1 cellular context compared by ENCODE assay signal in the genomic region with DNA sequence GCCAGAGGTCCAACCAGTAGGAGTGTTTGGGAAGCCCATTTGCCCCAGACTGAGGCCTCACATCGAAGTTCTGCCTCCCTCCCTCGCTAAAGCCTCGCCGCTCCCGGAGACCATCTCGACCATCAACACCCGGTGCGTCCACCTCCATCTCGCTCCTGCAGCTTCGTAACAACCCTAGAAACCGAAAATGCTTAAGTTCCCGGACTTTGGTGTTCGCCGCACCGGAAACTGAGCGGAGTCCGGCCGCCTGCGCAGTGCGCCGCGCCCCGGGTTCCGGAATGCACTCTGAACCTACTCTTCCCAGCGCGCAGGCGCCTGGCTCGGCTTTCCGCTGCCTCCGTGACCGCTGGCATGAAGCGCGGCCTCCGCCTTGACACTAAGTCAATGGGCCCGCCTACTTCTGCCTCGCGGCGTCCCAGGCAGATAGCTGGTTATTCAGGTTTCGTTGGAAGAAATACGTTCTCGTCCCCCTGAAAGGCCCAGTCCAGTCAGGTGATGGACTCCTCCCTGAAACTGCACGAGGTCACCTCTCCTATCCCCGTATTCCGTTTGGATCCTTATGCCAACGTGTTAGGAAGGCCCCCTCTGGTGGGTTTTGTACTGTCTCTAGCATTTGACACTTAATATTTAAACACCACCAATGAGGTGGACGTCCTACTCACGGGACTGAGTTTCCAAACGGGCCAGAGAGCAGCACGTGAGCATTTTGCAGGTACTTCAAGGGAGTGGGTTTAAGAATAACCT.
TF ChIP-seq lines count a peak whose summit lies in the region.

No MANE protein-coding gene starts in this region.

TF ChIP-seq in K562, 482 proteins besides CTCF, POLR2A, EP300 and RAD21 (continued from another document and continues in another):
- TF ChIP-seq, protein P1, sequence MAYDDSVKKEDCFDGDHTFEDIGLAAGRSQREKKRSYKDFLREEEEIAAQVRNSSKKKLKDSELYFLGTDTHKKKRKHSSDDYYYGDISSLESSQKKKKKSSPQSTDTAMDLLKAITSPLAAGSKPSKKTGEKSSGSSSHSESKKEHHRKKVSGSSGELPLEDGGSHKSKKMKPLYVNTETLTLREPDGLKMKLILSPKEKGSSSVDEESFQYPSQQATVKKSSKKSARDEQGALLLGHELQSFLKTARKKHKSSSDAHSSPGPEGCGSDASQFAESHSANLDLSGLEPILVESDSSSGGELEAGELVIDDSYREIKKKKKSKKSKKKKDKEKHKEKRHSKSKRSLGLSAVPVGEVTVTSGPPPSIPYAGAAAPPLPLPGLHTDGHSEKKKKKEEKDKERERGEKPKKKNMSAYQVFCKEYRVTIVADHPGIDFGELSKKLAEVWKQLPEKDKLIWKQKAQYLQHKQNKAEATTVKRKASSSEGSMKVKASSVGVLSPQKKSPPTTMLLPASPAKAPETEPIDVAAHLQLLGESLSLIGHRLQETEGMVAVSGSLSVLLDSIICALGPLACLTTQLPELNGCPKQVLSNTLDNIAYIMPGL (CRISPR knock-in tag; IDR thresholded peaks at IDR 0.05) = no peak
- TF ChIP-seq SAFB2 (IDR thresholded peaks at IDR 0.05; ENCODE audit: borderline replicate concordance, low read depth, low read length, severe bottlenecking) = no peak
- TF ChIP-seq ZNF217 (CRISPR knock-in tag; IDR thresholded peaks at IDR 0.05) = no peak
- TF ChIP-seq ESRRB (CRISPR knock-in tag; IDR thresholded peaks at IDR 0.05; ENCODE audit: borderline replicate concordance) = no peak
- peak; percentile 73 for TF ChIP-seq TAF1 (IDR thresholded peaks at IDR 0.05; ENCODE audit: control insufficient read depth, extremely low read depth, insufficient read depth, low read length, severe bottlenecking)
- TF ChIP-seq EZH2 (IDR thresholded peaks at IDR 0.05; ENCODE audit: borderline replicate concordance, low read depth, low read length) = no peak
- TF ChIP-seq, protein P2, sequence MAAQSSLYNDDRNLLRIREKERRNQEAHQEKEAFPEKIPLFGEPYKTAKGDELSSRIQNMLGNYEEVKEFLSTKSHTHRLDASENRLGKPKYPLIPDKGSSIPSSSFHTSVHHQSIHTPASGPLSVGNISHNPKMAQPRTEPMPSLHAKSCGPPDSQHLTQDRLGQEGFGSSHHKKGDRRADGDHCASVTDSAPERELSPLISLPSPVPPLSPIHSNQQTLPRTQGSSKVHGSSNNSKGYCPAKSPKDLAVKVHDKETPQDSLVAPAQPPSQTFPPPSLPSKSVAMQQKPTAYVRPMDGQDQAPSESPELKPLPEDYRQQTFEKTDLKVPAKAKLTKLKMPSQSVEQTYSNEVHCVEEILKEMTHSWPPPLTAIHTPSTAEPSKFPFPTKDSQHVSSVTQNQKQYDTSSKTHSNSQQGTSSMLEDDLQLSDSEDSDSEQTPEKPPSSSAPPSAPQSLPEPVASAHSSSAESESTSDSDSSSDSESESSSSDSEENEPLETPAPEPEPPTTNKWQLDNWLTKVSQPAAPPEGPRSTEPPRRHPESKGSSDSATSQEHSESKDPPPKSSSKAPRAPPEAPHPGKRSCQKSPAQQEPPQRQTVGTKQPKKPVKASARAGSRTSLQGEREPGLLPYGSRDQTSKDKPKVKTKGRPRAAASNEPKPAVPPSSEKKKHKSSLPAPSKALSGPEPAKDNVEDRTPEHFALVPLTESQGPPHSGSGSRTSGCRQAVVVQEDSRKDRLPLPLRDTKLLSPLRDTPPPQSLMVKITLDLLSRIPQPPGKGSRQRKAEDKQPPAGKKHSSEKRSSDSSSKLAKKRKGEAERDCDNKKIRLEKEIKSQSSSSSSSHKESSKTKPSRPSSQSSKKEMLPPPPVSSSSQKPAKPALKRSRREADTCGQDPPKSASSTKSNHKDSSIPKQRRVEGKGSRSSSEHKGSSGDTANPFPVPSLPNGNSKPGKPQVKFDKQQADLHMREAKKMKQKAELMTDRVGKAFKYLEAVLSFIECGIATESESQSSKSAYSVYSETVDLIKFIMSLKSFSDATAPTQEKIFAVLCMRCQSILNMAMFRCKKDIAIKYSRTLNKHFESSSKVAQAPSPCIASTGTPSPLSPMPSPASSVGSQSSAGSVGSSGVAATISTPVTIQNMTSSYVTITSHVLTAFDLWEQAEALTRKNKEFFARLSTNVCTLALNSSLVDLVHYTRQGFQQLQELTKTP (IDR thresholded peaks at IDR 0.05; ENCODE audit: low read depth in 1 of 2, partially characterized antibody in 2 of 2) = peak in 1 of 2 experiments; percentile 1
- TF ChIP-seq TAF15 (IDR thresholded peaks at IDR 0.05; ENCODE audit: low read depth, low read length) = no peak
- TF ChIP-seq, protein P3, sequence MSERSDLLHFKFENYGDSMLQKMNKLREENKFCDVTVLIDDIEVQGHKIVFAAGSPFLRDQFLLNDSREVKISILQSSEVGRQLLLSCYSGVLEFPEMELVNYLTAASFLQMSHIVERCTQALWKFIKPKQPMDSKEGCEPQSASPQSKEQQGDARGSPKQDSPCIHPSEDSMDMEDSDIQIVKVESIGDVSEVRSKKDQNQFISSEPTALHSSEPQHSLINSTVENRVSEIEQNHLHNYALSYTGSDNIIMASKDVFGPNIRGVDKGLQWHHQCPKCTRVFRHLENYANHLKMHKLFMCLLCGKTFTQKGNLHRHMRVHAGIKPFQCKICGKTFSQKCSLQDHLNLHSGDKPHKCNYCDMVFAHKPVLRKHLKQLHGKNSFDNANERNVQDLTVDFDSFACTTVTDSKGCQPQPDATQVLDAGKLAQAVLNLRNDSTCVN (CRISPR knock-in tag; IDR thresholded peaks at IDR 0.05) = no peak
- TF ChIP-seq SETDB1 (IDR thresholded peaks at IDR 0.05; ENCODE audit: low read length) = no peak
- TF ChIP-seq CBX3 (IDR thresholded peaks at IDR 0.05; ENCODE audit: borderline replicate concordance in 1 of 2, low read length in 2 of 2) = peak in 1 of 2 experiments; percentile 32; a peak in 1 of 3 replicates
- peak; percentile 50; the same call in 1 of the 2 replicates for TF ChIP-seq NFRKB (IDR thresholded peaks at IDR 0.05; ENCODE audit: low read depth)
- TF ChIP-seq NFE2L1 (tag; IDR thresholded peaks at IDR 0.05; ENCODE audit: borderline replicate concordance, low read depth) = no peak
- TF ChIP-seq, protein P4, sequence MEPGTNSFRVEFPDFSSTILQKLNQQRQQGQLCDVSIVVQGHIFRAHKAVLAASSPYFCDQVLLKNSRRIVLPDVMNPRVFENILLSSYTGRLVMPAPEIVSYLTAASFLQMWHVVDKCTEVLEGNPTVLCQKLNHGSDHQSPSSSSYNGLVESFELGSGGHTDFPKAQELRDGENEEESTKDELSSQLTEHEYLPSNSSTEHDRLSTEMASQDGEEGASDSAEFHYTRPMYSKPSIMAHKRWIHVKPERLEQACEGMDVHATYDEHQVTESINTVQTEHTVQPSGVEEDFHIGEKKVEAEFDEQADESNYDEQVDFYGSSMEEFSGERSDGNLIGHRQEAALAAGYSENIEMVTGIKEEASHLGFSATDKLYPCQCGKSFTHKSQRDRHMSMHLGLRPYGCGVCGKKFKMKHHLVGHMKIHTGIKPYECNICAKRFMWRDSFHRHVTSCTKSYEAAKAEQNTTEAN (CRISPR knock-in tag; IDR thresholded peaks at IDR 0.05) = no peak
- peak; percentile 86 for TF ChIP-seq POLR2G (IDR thresholded peaks at IDR 0.05; ENCODE audit: low read depth, low read length)
- TF ChIP-seq SMAD1 (IDR thresholded peaks at IDR 0.05; ENCODE audit: low read depth, low read length, partially characterized antibody) = peak; percentile 8
- TF ChIP-seq ZFPM2 (CRISPR knock-in tag; IDR thresholded peaks at IDR 0.05) = no peak
- TF ChIP-seq LEF1 (IDR thresholded peaks at IDR 0.05) = no peak
- no peak for TF ChIP-seq SMARCC2 (IDR thresholded peaks at IDR 0.05; ENCODE audit: low read depth)
- no peak for TF ChIP-seq ZNF695 (CRISPR knock-in tag; IDR thresholded peaks at IDR 0.05)
- no peak for TF ChIP-seq CAMTA2 (CRISPR knock-in tag; conservative IDR thresholded peaks at IDR 0.05)
- no peak for TF ChIP-seq NONO (IDR thresholded peaks at IDR 0.05; ENCODE audit: low read depth in 2 of 2, low read length in 1 of 2)
- TF ChIP-seq CTBP1 (IDR thresholded peaks at IDR 0.05; ENCODE audit: borderline replicate concordance) = peak; percentile 73; the same call in 1 of the 2 replicates
- TF ChIP-seq U2AF1 (optimal IDR thresholded peaks at IDR 0.05; ENCODE audit: low read depth, low read length) = no peak
- TF ChIP-seq ZNF699 (CRISPR knock-in tag; IDR thresholded peaks at IDR 0.05; ENCODE audit: insufficient replicate concordance) = no peak
- TF ChIP-seq, protein P5, sequence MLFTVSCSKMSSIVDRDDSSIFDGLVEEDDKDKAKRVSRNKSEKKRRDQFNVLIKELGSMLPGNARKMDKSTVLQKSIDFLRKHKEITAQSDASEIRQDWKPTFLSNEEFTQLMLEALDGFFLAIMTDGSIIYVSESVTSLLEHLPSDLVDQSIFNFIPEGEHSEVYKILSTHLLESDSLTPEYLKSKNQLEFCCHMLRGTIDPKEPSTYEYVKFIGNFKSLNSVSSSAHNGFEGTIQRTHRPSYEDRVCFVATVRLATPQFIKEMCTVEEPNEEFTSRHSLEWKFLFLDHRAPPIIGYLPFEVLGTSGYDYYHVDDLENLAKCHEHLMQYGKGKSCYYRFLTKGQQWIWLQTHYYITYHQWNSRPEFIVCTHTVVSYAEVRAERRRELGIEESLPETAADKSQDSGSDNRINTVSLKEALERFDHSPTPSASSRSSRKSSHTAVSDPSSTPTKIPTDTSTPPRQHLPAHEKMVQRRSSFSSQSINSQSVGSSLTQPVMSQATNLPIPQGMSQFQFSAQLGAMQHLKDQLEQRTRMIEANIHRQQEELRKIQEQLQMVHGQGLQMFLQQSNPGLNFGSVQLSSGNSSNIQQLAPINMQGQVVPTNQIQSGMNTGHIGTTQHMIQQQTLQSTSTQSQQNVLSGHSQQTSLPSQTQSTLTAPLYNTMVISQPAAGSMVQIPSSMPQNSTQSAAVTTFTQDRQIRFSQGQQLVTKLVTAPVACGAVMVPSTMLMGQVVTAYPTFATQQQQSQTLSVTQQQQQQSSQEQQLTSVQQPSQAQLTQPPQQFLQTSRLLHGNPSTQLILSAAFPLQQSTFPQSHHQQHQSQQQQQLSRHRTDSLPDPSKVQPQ (CRISPR knock-in tag; IDR thresholded peaks at IDR 0.05; ENCODE audit: borderline replicate concordance) = no peak
- TF ChIP-seq TBL1XR1 (IDR thresholded peaks at IDR 0.05; ENCODE audit: low read length in 2 of 2) = 0 out of 4 replicates have a peak, but pooled peaks of 1 of the 2 experiments have one; percentile 19
- no peak for TF ChIP-seq PRPF4 (IDR thresholded peaks at IDR 0.05; ENCODE audit: insufficient read depth, low read depth, low read length, poor library complexity, severe bottlenecking)
- no peak for TF ChIP-seq HNRNPK (IDR thresholded peaks at IDR 0.05; ENCODE audit: low read depth, low read length, poor library complexity, severe bottlenecking)
- TF ChIP-seq, protein P6, sequence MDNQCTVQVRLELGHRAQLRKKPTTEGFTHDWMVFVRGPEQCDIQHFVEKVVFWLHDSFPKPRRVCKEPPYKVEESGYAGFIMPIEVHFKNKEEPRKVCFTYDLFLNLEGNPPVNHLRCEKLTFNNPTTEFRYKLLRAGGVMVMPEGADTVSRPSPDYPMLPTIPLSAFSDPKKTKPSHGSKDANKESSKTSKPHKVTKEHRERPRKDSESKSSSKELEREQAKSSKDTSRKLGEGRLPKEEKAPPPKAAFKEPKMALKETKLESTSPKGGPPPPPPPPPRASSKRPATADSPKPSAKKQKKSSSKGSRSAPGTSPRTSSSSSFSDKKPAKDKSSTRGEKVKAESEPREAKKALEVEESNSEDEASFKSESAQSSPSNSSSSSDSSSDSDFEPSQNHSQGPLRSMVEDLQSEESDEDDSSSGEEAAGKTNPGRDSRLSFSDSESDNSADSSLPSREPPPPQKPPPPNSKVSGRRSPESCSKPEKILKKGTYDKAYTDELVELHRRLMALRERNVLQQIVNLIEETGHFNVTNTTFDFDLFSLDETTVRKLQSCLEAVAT (IDR thresholded peaks at IDR 0.05) = no peak
- TF ChIP-seq CREB1 (IDR thresholded peaks at IDR 0.05) = no peak; the same call in 1 of the 2 replicates
- TF ChIP-seq CREB1 (CRISPR knock-in tag; IDR thresholded peaks at IDR 0.05) = no peak
- TF ChIP-seq SMAD2 (IDR thresholded peaks at IDR 0.05; ENCODE audit: low read depth, low read length) = no peak
- TF ChIP-seq, protein P7, sequence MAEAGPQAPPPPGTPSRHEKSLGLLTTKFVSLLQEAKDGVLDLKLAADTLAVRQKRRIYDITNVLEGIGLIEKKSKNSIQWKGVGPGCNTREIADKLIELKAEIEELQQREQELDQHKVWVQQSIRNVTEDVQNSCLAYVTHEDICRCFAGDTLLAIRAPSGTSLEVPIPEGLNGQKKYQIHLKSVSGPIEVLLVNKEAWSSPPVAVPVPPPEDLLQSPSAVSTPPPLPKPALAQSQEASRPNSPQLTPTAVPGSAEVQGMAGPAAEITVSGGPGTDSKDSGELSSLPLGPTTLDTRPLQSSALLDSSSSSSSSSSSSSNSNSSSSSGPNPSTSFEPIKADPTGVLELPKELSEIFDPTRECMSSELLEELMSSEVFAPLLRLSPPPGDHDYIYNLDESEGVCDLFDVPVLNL (CRISPR knock-in tag; IDR thresholded peaks at IDR 0.05; ENCODE audit: low read depth) = no peak
- TF ChIP-seq RFX5 (IDR thresholded peaks at IDR 0.05; ENCODE audit: low read depth, low read length) = no peak
- TF ChIP-seq ZNF584 (CRISPR knock-in tag; IDR thresholded peaks at IDR 0.05; ENCODE audit: low read depth) = no peak
- TF ChIP-seq, protein P8, sequence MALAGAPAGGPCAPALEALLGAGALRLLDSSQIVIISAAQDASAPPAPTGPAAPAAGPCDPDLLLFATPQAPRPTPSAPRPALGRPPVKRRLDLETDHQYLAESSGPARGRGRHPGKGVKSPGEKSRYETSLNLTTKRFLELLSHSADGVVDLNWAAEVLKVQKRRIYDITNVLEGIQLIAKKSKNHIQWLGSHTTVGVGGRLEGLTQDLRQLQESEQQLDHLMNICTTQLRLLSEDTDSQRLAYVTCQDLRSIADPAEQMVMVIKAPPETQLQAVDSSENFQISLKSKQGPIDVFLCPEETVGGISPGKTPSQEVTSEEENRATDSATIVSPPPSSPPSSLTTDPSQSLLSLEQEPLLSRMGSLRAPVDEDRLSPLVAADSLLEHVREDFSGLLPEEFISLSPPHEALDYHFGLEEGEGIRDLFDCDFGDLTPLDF (CRISPR knock-in tag; IDR thresholded peaks at IDR 0.05) = peak; percentile 19; the same call in 1 of the 2 replicates
- no peak for TF ChIP-seq ZNF57 (CRISPR knock-in tag; IDR thresholded peaks at IDR 0.05)
- TF ChIP-seq, protein P9, sequence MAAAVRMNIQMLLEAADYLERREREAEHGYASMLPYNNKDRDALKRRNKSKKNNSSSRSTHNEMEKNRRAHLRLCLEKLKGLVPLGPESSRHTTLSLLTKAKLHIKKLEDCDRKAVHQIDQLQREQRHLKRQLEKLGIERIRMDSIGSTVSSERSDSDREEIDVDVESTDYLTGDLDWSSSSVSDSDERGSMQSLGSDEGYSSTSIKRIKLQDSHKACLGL (CRISPR knock-in tag; IDR thresholded peaks at IDR 0.05; ENCODE audit: borderline replicate concordance, poor library complexity, severe bottlenecking) = no peak
- TF ChIP-seq, protein P10, sequence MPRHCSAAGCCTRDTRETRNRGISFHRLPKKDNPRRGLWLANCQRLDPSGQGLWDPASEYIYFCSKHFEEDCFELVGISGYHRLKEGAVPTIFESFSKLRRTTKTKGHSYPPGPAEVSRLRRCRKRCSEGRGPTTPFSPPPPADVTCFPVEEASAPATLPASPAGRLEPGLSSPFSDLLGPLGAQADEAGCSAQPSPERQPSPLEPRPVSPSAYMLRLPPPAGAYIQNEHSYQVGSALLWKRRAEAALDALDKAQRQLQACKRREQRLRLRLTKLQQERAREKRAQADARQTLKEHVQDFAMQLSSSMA (CRISPR knock-in tag; IDR thresholded peaks at IDR 0.05) = no peak
- no peak for TF ChIP-seq ZNF23 (CRISPR knock-in tag; IDR thresholded peaks at IDR 0.05)
- no peak for TF ChIP-seq CBFB (CRISPR knock-in tag; IDR thresholded peaks at IDR 0.05)
- TF ChIP-seq ZNF79 (CRISPR knock-in tag; IDR thresholded peaks at IDR 0.05; ENCODE audit: low read depth) = no peak
- TF ChIP-seq RUNX1 (IDR thresholded peaks at IDR 0.05; ENCODE audit: low read depth) = no peak
- TF ChIP-seq MEF2D (tag; conservative IDR thresholded peaks at IDR 0.05; ENCODE audit: low read depth) = no peak
- no peak for TF ChIP-seq HNRNPH1 (optimal IDR thresholded peaks at IDR 0.05; ENCODE audit: low read depth, low read length)
- TF ChIP-seq CBX1 (IDR thresholded peaks at IDR 0.05; ENCODE audit: low read depth) = peak; percentile 46; the same call in 1 of the 2 replicates
